Comparison of ENCODE assay signal across 35 cellular contexts in genomic region chr7:54069843-54070242, GRCh38.
"Had no signal": no experiment of that assay in that cellular context is flagged by ENCODE, and none has a peak within 500 bp of the region (broad histone marks: within the 10 kb centered on the region; RNA-seq: fewer than 3 reads in every experiment).

No MANE protein-coding gene starts in this region.

- H3K27me3 ChIP-seq: MG63 had no signal

- DNase-seq: Karpas-422, Kasumi-1, MG63, MM.1S, MV-4-11, NCI-H1048, NCI-H1092, NCI-H1092 treated with DMSO at 0.1 percent for 48 hours, NCI-H1105, NCI-H1105 treated with DMSO at 0.1 percent for 48 hours, NCI-H1417, NCI-H1417 treated with DMSO at 0.1 percent for 48 hours, NCI-H1436, NCI-H1436 treated with DMSO at 0.1 percent for 48 hours, NCI-H146, NCI-H1694, NCI-H1694 treated with DMSO at 0.1 percent for 48 hours, NCI-H187, NCI-H187 treated with DMSO at 0.1 percent for 48 hours, NCI-H1930, NCI-H2029, NCI-H2029 treated with DMSO at 0.1 percent for 48 hours, NCI-H2081, NCI-H2081 treated with DMSO at 0.1 percent for 48 hours, NCI-H2107, NCI-H2171, NCI-H2171 treated with DMSO at 0.1 percent for 48 hours, NCI-H2227 treated with DMSO at 0.1 percent for 48 hours, NCI-H226, NCI-H345, NCI-H446, NCI-H446 treated with DMSO at 0.1 percent for 48 hours, NCI-H510A, NCI-H510A treated with DMSO at 0.1 percent for 48 hours, NCI-H524 had no signal

- H3K9me3 ChIP-seq: MG63 had no signal

- H3K4me3 ChIP-seq: MG63 had no signal

- H3K36me3 ChIP-seq: MG63 had no signal
